8 cellular contexts compared by ENCODE assay signal in genomic region chr9:32069969-32070368, GRCh38.
"Had no signal": no experiment of that assay in that cellular context is flagged by ENCODE, and none has a peak within 500 bp of the region (broad histone marks: within the 10 kb centered on the region; RNA-seq: fewer than 3 reads in every experiment).

No MANE protein-coding gene starts in this region.

- ATAC-seq: K562 had no signal

- H3K4me3 ChIP-seq: K562 had no signal

- DNase-seq: GOT3, HCEC 1CT, IMR-90, KG1 had no signal

- H3K4me3 Mint-ChIP-seq: H9 had no signal

- FAIRE-seq: H54, HTR-8/SVneo, K562 had no signal
